ENCODE assay signal across 8 cellular contexts in genomic region chr2:30232801-30233130, GRCh38. TPM values are rescaled to one million over a fixed set of nuclear protein-coding genes. Genes with fewer than 3 reads are reported as not detected.
A peak's percentile ranks its signal among the peaks of the same experiment; 100 is the strongest.
DNase-seq lines count a peak whose midpoint lies in the region; ATAC-seq and TF ChIP-seq lines count a peak whose summit lies in the region.

No MANE protein-coding gene starts in this region.

- H3K4me3 ChIP-seq in endodermal cell (ENCODE audit: low read length) (peak overlapping the region; percentile 95), osteoblast (ENCODE audit: insufficient read depth, low read length) (peak overlapping the region; percentile 83)

- peak in 3 of 5 experiments; percentile 28 to 45 (median 44) for DNase-seq in T-helper 2 cell
- no peak for DNase-seq in endodermal cell
- peak; percentile 73 for DNase-seq in osteoblast (ENCODE audit: insufficient read length, low spot score, missing footprints)
- DNase-seq in GDM1 (lab: John Stamatoyannopoulos, UW) = no peak
- DNase-seq in cerebellum (ENCODE audit: low spot score) = no peak
- no peak for DNase-seq in HuH-7 (ENCODE audit: low spot score)

- peak overlapping the region; percentile 94 for H3K9ac ChIP-seq in endodermal cell (ENCODE audit: extremely low read depth, low read length, poor library complexity, severe bottlenecking)

- H3K9me3 ChIP-seq in endodermal cell (ENCODE audit: control insufficient read depth, low read length) (no peaks in the 10 kb centered on the region), osteoblast (ENCODE audit: low read depth, low read length) (no peaks in the 10 kb centered on the region)

- peaks cover 35% of the 10 kb centered on the region for H3K4me1 Mint-ChIP-seq in endodermal cell

- peaks cover 32% of the 10 kb centered on the region for H3K36me3 ChIP-seq in endodermal cell (ENCODE audit: control insufficient read depth, insufficient read depth, low read length)
- H3K36me3 ChIP-seq in osteoblast (ENCODE audit: insufficient read depth, low read length) = peaks cover 21% of the 10 kb centered on the region

- ATAC-seq in GM21737 (IDR thresholded peaks at IDR 0.05; ENCODE audit: unreplicated experiment) (peak; percentile 11), HG02885 (IDR thresholded peaks at IDR 0.05; ENCODE audit: poor library complexity, unreplicated experiment) (no peak)

- peak overlapping the region; percentile 79 for H2AFZ ChIP-seq in osteoblast (ENCODE audit: low read length)

- H3K4me1 ChIP-seq in endodermal cell (ENCODE audit: control insufficient read depth, insufficient read depth, low read length) = peaks cover 29% of the 10 kb centered on the region
- peaks cover 35% of the 10 kb centered on the region for H3K4me1 ChIP-seq in osteoblast (ENCODE audit: insufficient read depth, low read length)

- H3K27me3 ChIP-seq in endodermal cell (ENCODE audit: control insufficient read depth, insufficient read depth, low read length, poor library complexity, severe bottlenecking) (peaks cover 24% of the 10 kb centered on the region), osteoblast (ENCODE audit: insufficient read depth, low read length) (no peaks in the 10 kb centered on the region)

- H3K4me3 Mint-ChIP-seq in endodermal cell = peak overlapping the region; percentile 76

- H3K79me2 ChIP-seq in osteoblast (ENCODE audit: insufficient read depth, low read length) = peaks cover 9% of the 10 kb centered on the region

- H3K27ac ChIP-seq in endodermal cell (ENCODE audit: low read depth, low read length) (no peak overlapping the region), osteoblast (ENCODE audit: low read depth, low read length) (peak overlapping the region; percentile 82)

- H3K27me3 Mint-ChIP-seq in endodermal cell (ENCODE audit: insufficient read depth) = peaks cover 27% of the 10 kb centered on the region

- WGBS in endodermal cell (ENCODE audit: insufficient coverage in 1 of 2, insufficient read length in 1 of 2), 2 experiments = 0 to 1% methylated on average over 1 to 8 of the region's 8 CpGs

- no peaks in the 10 kb centered on the region for H3K9me3 Mint-ChIP-seq in endodermal cell

- H3K36me3 Mint-ChIP-seq in endodermal cell (ENCODE audit: low read depth) = peaks cover 27% of the 10 kb centered on the region

- H4K20me1 ChIP-seq in osteoblast (ENCODE audit: insufficient read depth, low read length) = peaks cover 19% of the 10 kb centered on the region

- peak overlapping the region; percentile 79 for H3K27ac Mint-ChIP-seq in endodermal cell

- peak overlapping the region; percentile 91 for H3K4me2 ChIP-seq in osteoblast (ENCODE audit: insufficient read depth, low read length)

- TF ChIP-seq CTCF in endodermal cell (conservative IDR thresholded peaks at IDR 0.05) (no peak), osteoblast (IDR thresholded peaks at IDR 0.05; ENCODE audit: extremely low read depth, low read depth, low read length) (no peak)

RNA-seq across cellular contexts. Expression of gene LBH, which starts 1.4 kb away (rescaled TPM):
- total RNA-seq in endodermal cell (10 to 100 TPM; 48.0 to 50.0 TPM), osteoblast (270 and 272 TPM in 2 replicates), cerebellum (71.4 TPM)
- polyA plus RNA-seq in endodermal cell (2013, experiment 1 of 2) = 23.7 TPM
- 26.7 TPM for polyA plus RNA-seq in endodermal cell (2013, experiment 2 of 2)

Comparison
In these comparisons a context has a peak if more than half of its experiments do, and no peak if none do; other contexts are left out.
1. DNase-seq: peak in T-helper 2 cell (3 of 5) and osteoblast (single experiment); none in endodermal cell (single experiment), GDM1 (single experiment), cerebellum (single experiment) and HuH-7 (single experiment).